24 cellular contexts compared by ENCODE assay signal in the genomic region with DNA sequence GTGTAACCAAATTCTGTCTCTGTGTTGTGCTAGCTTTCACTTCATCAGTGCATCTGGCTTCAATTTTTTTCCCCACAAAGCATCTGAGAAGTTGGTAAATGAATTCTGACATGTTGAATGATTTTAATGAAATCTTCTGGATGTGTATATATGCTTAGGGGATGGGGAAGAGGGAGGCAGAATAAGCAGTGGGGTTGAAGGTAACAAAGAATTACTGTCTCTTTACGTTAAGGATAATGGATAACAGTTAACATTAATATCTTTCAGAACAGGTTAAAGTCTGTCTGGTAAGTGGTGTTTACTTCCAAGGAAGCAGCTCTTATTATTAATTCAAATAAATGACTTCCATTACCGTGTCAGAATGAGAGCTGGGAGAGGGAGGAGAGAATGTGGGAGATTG.
A peak's percentile ranks its signal among the peaks of the same experiment; 100 is the strongest.
DNase-seq lines count a peak whose midpoint lies in the region; ATAC-seq and TF ChIP-seq lines count a peak whose summit lies in the region.
"Had no signal": no experiment of that assay in that cellular context is flagged by ENCODE, and none has a peak within 500 bp of the region (broad histone marks: within the 10 kb centered on the region; RNA-seq: fewer than 3 reads in every experiment).

No MANE protein-coding gene starts in this region.

- H3K4me3 ChIP-seq in AG10803 (ENCODE audit: low read length) (no peak overlapping the region), SK-N-SH (ENCODE audit: low read depth in 2 of 2, low read length in 1 of 2) (no peak overlapping the region)
- H3K4me3 ChIP-seq: BLaER1 had no signal

- H3K9ac ChIP-seq in SK-N-SH, result no peak overlapping the region
- H3K9ac ChIP-seq: BLaER1 had no signal

- no peaks in the 10 kb centered on the region for H3K9me2 ChIP-seq in SK-N-SH

- no peaks in the 10 kb centered on the region for H3K9me3 Mint-ChIP-seq in osteocyte (ENCODE audit: unreplicated experiment)

- peaks cover 15% of the 10 kb centered on the region for H3F3A ChIP-seq in SK-N-SH (replicated peaks; ENCODE audit: insufficient read depth)

- H2AFZ ChIP-seq in SK-N-SH (ENCODE audit: low read depth), result no peak overlapping the region

- WGBS in SK-N-SH (ENCODE audit: low lambda C conversion rate), result 11% methylated on average over 2 of the region's 2 CpGs

- TF ChIP-seq EP300 in SK-N-SH (IDR thresholded peaks at IDR 0.05; ENCODE audit: borderline replicate concordance in 1 of 2, low read depth in 1 of 2, low read length in 1 of 2), result peak; percentile 38 to 86

- H3K4me1 ChIP-seq in SK-N-SH (ENCODE audit: control insufficient read depth in 1 of 2, insufficient read depth in 2 of 2, low read depth in 1 of 2, low read length in 1 of 2), result peaks cover 12 to 30% of the 10 kb centered on the region in 2 experiments
- H3K4me1 ChIP-seq: BLaER1 had no signal

- POLR2A ChIA-PET in SK-N-SH (lab: Yijun Ruan, JAX), result no interaction called here

- H3K4me2 ChIP-seq in SK-N-SH, result peak overlapping the region; percentile 22; the same call in 1 of the 2 replicates
- H3K4me2 ChIP-seq: BLaER1 had no signal

- no peak for ATAC-seq in HG02852 (IDR thresholded peaks at IDR 0.05; ENCODE audit: unreplicated experiment)
- ATAC-seq: PC-3 had no signal

- H3K36me3 Mint-ChIP-seq in osteocyte (ENCODE audit: unreplicated experiment), result peaks cover 13% of the 10 kb centered on the region

- peak; percentile 25 for DNase-seq in AG10803 (ENCODE audit: low read depth)
- peak; percentile 39 for DNase-seq in SK-N-SH
- DNase-seq in fibroblast of peridontal ligament (ENCODE audit: extremely low read depth), result peak; percentile 64
- no peak for DNase-seq in osteocyte (ENCODE audit: extremely low spot score, unreplicated experiment)
- DNase-seq in Kasumi-1 (lab: John Stamatoyannopoulos, UW), result no peak
- no peak for DNase-seq in NCI-H748 treated with DMSO at 0.1 percent for 48 hours (lab: John Stamatoyannopoulos, UW)
- no peak for DNase-seq in NAMALWA (ENCODE audit: low spot score)
- DNase-seq: 8988T; ACHN; CD4-positive, CD25-positive, alpha-beta regulatory T cell; DMS53; H9; KBM-7; MM.1S; NCI-H1048; NCI-H1694; NCI-H2029 treated with DMSO at 0.1 percent for 48 hours; NCI-H226; NCI-H510A treated with DMSO at 0.1 percent for 48 hours; NCI-H774; NK-92 treated with Interleukin-12 subunit alpha and Interleukin-12 subunit beta, amount 100 ng/mL, for 24 hours; PC-3 had no signal

- peak overlapping the region; percentile 37 to 54; a peak in 3 of 4 replicates for H3K27ac ChIP-seq in SK-N-SH (ENCODE audit: low read depth in 2 of 2, low read length in 1 of 2)
- H3K27ac ChIP-seq: BLaER1 had no signal

- CTCF ChIA-PET in SK-N-SH (lab: Yijun Ruan, JAX), result interaction anchor here (0.6 to 1.5 kb wide), 5 partner anchors 12 to 300 kb away, joined by 3 to 6 read pairs (median 4); no protein-coding TSS in a partner anchor

- TF ChIP-seq RAD21 in SK-N-SH (IDR thresholded peaks at IDR 0.05; ENCODE audit: low read length), result no peak

- no peaks in the 10 kb centered on the region for H4K20me1 ChIP-seq in SK-N-SH (ENCODE audit: insufficient read depth)
- H4K20me1 ChIP-seq: BLaER1 had no signal

- no peaks in the 10 kb centered on the region for H3K79me2 ChIP-seq in SK-N-SH (ENCODE audit: insufficient read depth)

- no peaks in the 10 kb centered on the region for H3K27me3 ChIP-seq in SK-N-SH (ENCODE audit: insufficient read depth)
- H3K27me3 ChIP-seq: BLaER1 had no signal

- H3K27ac Mint-ChIP-seq in osteocyte (ENCODE audit: unreplicated experiment), result peak overlapping the region; percentile 42
- H3K27ac Mint-ChIP-seq: CD4-positive, CD25-positive, alpha-beta regulatory T cell; H9 had no signal

- peaks cover 15% of the 10 kb centered on the region for H3K4me1 Mint-ChIP-seq in osteocyte (ENCODE audit: unreplicated experiment)

- H3K36me3 ChIP-seq in SK-N-SH (replicated peaks in 1 of 2; ENCODE audit: control insufficient read depth in 1 of 2, insufficient read depth in 2 of 2, low read length in 1 of 2), result peaks cover 8 to 16% of the 10 kb centered on the region in 2 experiments

- no peaks in the 10 kb centered on the region for H3K27me3 Mint-ChIP-seq in osteocyte (ENCODE audit: unreplicated experiment)
- H3K27me3 Mint-ChIP-seq: CD4-positive, CD25-positive, alpha-beta regulatory T cell had no signal

- TF ChIP-seq CTCF in AG10803 (conservative IDR thresholded peaks at IDR 0.05; ENCODE audit: low read length), result no peak
- TF ChIP-seq CTCF in SK-N-SH (IDR thresholded peaks at IDR 0.05), result no peak
- TF ChIP-seq CTCF in osteocyte (IDR thresholded peaks at IDR 0.05), result no peak

- no peaks in the 10 kb centered on the region for H3K9me3 ChIP-seq in SK-N-SH
- H3K9me3 ChIP-seq: BLaER1 had no signal

- no peak overlapping the region for H3K4me3 Mint-ChIP-seq in osteocyte (ENCODE audit: unreplicated experiment)
- H3K4me3 Mint-ChIP-seq: CD4-positive, CD25-positive, alpha-beta regulatory T cell; H9 had no signal

TF ChIP-seq in SK-N-SH, 30 proteins besides CTCF, POLR2A, EP300 and RAD21:
- TF ChIP-seq GATA2 (CRISPR knock-in tag; IDR thresholded peaks at IDR 0.05), result 0 out of 2 replicates have a peak, but pooled peaks have one; percentile 12
- TF ChIP-seq YY1 (IDR thresholded peaks at IDR 0.05; ENCODE audit: low read depth), result no peak
- TF ChIP-seq POLR2AphosphoS5 (IDR thresholded peaks at IDR 0.05; ENCODE audit: low read depth, low read length), result peak; percentile 60
- TF ChIP-seq, protein P1, sequence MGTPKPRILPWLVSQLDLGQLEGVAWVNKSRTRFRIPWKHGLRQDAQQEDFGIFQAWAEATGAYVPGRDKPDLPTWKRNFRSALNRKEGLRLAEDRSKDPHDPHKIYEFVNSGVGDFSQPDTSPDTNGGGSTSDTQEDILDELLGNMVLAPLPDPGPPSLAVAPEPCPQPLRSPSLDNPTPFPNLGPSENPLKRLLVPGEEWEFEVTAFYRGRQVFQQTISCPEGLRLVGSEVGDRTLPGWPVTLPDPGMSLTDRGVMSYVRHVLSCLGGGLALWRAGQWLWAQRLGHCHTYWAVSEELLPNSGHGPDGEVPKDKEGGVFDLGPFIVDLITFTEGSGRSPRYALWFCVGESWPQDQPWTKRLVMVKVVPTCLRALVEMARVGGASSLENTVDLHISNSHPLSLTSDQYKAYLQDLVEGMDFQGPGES (IDR thresholded peaks at IDR 0.05; ENCODE audit: low read depth, low read length), result no peak
- TF ChIP-seq JUND (IDR thresholded peaks at IDR 0.05), result peak; percentile 27; the same call in 1 of the 2 replicates
- 0 out of 2 replicates have a peak, but pooled peaks have one; percentile 31 for TF ChIP-seq FOXM1 (IDR thresholded peaks at IDR 0.05; ENCODE audit: low read depth)
- peak; percentile 88 for TF ChIP-seq TCF12 (IDR thresholded peaks at IDR 0.05)
- TF ChIP-seq, protein P2, sequence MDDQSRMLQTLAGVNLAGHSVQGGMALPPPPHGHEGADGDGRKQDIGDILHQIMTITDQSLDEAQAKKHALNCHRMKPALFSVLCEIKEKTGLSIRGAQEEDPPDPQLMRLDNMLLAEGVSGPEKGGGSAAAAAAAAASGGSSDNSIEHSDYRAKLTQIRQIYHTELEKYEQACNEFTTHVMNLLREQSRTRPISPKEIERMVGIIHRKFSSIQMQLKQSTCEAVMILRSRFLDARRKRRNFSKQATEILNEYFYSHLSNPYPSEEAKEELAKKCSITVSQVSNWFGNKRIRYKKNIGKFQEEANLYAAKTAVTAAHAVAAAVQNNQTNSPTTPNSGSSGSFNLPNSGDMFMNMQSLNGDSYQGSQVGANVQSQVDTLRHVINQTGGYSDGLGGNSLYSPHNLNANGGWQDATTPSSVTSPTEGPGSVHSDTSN (IDR thresholded peaks at IDR 0.05), result peak; percentile 80
- TF ChIP-seq TEAD4 (IDR thresholded peaks at IDR 0.05; ENCODE audit: borderline replicate concordance, insufficient read depth), result peak; percentile 50; the same call in 1 of the 2 replicates
- no peak for TF ChIP-seq FOXJ3 (CRISPR knock-in tag; IDR thresholded peaks at IDR 0.05)

Comparison
In these comparisons a context has a peak if more than half of its experiments do, and no peak if none do; other contexts are left out.
1. DNase-seq: peak in AG10803 (single experiment), SK-N-SH (single experiment) and fibroblast of peridontal ligament (single experiment); none in osteocyte (single experiment), Kasumi-1 (0 of 2), NCI-H748 treated with DMSO at 0.1 percent for 48 hours (single experiment) and NAMALWA (single experiment).